ENCODE assay signal across 13 cellular contexts in the genomic region with DNA sequence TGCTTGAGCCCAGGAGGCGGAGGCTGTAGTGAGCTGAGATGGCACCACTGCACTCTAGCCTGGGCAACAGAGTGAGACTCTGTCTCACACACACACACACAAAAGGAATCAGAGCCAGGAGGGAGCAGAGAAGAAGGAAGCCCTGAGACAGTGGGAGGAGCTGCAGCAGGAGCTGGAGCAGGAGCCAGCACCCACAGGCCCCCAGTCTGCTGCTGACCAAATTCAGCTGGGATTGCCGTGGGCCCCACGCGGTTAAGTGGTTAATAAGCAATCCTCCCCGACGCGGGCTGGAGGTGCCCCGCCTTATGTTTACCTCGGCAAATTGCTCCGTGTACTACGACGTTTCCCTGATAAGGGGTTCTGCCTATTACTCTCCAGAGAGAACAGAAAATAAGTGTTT.
DNase-seq lines count a peak whose midpoint lies in the region; ATAC-seq and TF ChIP-seq lines count a peak whose summit lies in the region.
"Had no signal": no experiment of that assay in that cellular context is flagged by ENCODE, and none has a peak within 500 bp of the region (broad histone marks: within the 10 kb centered on the region; RNA-seq: fewer than 3 reads in every experiment).

No MANE protein-coding gene starts in this region.

- no peak overlapping the region for H3K23ac ChIP-seq in mesendoderm (ENCODE audit: low read length)

- H2BK120ac ChIP-seq in mesendoderm (ENCODE audit: low read depth, low read length) = no peak overlapping the region

- H3K4me1 ChIP-seq in right cardiac atrium (ENCODE audit: control insufficient read depth, insufficient read depth, low read length) = peaks cover 4% of the 10 kb centered on the region
- H3K4me1 ChIP-seq in mesendoderm (ENCODE audit: control insufficient read depth, low read depth, low read length) = no peaks in the 10 kb centered on the region

- 32% methylated on average over 12 of the region's 12 CpGs for WGBS in right cardiac atrium
- no CpG with 5 or more reads among the region's 12 CpGs for WGBS in mesendoderm (ENCODE audit: extremely low coverage, insufficient coverage, low lambda C conversion rate)

- no peak for TF ChIP-seq CTCF in astrocyte of the spinal cord (IDR thresholded peaks at IDR 0.05; ENCODE audit: low read depth, low read length)

- peak; percentile 15 to 22 for ATAC-seq in right cardiac atrium
- no peak for ATAC-seq in HG03135 (IDR thresholded peaks at IDR 0.05; ENCODE audit: unreplicated experiment)
- ATAC-seq: activated CD8-positive, alpha-beta memory T cell treated with anti-CD3 and anti-CD28 coated beads, Interleukin-2, amount 10 ng/mL, durations not matched to agents 7 days and 5 days had no signal

- no peaks in the 10 kb centered on the region for H3K27me3 ChIP-seq in right cardiac atrium (ENCODE audit: control insufficient read depth, insufficient read depth)
- H3K27me3 ChIP-seq in mesendoderm (ENCODE audit: insufficient read depth, low read length, poor library complexity) = no peaks in the 10 kb centered on the region

- H3K4me3 ChIP-seq in astrocyte of the spinal cord (ENCODE audit: low read depth, low read length) (no peak overlapping the region), right cardiac atrium (ENCODE audit: low read length) (no peak overlapping the region), mesendoderm (ENCODE audit: low read length) (no peak overlapping the region)

- DNase-seq in COLO668 (lab: John Stamatoyannopoulos, UW; ENCODE audit: unreplicated experiment) (peak; percentile 17), astrocyte of the spinal cord (ENCODE audit: low read depth, low spot score) (peak; percentile 25), right cardiac atrium (peak in 2 of 3 donors; percentile 57 to 72), renal cortical epithelial cell (ENCODE audit: low read depth) (peak; percentile 44), NCI-H524 (lab: John Stamatoyannopoulos, UW) (no peak), mesendoderm (no peak)
- DNase-seq in activated naive CD4-positive, alpha-beta T cell treated with Interleukin-2 at 50 U/mL for 16 hours = no peak
- DNase-seq: activated CD8-positive, alpha-beta memory T cell treated with anti-CD3 and anti-CD28 coated beads, Interleukin-2, amount 10 ng/mL, durations not matched to agents 7 days and 5 days; NCI-H1105 treated with DMSO at 0.1 percent for 48 hours; T-helper 2 cell; trophoblast cell had no signal

- H3K4me2 ChIP-seq in mesendoderm (ENCODE audit: low read length) = no peak overlapping the region

- no peak overlapping the region for H3K56ac ChIP-seq in mesendoderm (ENCODE audit: low read length)

- intact Hi-C loops in right cardiac atrium (cut with DNase I) = no loop called here

- in situ Hi-C loops in astrocyte of the spinal cord (cut with HindIII; ENCODE audit: low sequenced_read_pairs) = loop anchor here (25.0 kb wide), 1 partner anchor 101 kb away; no protein-coding TSS in a partner anchor

- H3K9ac ChIP-seq in mesendoderm (ENCODE audit: low read length) = no peak overlapping the region

- H4K5ac ChIP-seq in mesendoderm (ENCODE audit: low read length) = no peak overlapping the region

- H3K27ac ChIP-seq in right cardiac atrium (ENCODE audit: low read length) (no peak overlapping the region), mesendoderm (ENCODE audit: low read depth, low read length) (no peak overlapping the region)
- H3K27ac ChIP-seq: epithelial cell of prostate had no signal

- no peaks in the 10 kb centered on the region for H3K36me3 ChIP-seq in mesendoderm (ENCODE audit: control insufficient read depth, insufficient read depth, low read length)

- no peak overlapping the region for H3K18ac ChIP-seq in mesendoderm (ENCODE audit: low read length)

- no peak overlapping the region for H4K8ac ChIP-seq in mesendoderm (ENCODE audit: low read depth, low read length)

- H3K79me2 ChIP-seq in mesendoderm (ENCODE audit: control insufficient read depth, insufficient read depth, low read length) = no peaks in the 10 kb centered on the region

- H3K79me1 ChIP-seq in mesendoderm (ENCODE audit: low read length) = no peaks in the 10 kb centered on the region

- H2BK5ac ChIP-seq in mesendoderm (ENCODE audit: low read length) = no peak overlapping the region

- no peak overlapping the region for H2BK15ac ChIP-seq in mesendoderm (replicated peaks; ENCODE audit: low read depth)

- H2AK5ac ChIP-seq in mesendoderm (ENCODE audit: low read length) = no peak overlapping the region

- no peaks in the 10 kb centered on the region for H3K9me3 ChIP-seq in right cardiac atrium (ENCODE audit: control insufficient read depth, low read length)

- H3K4ac ChIP-seq in mesendoderm (ENCODE audit: low read depth, low read length) = no peak overlapping the region

Comparison
In these comparisons a context has a peak if more than half of its experiments do, and no peak if none do; other contexts are left out.
1. DNase-seq: peak in COLO668 (single experiment), astrocyte of the spinal cord (single experiment), right cardiac atrium (2 of 3) and renal cortical epithelial cell (single experiment); none in NCI-H524 (0 of 2), mesendoderm (single experiment) and activated naive CD4-positive, alpha-beta T cell treated with Interleukin-2 at 50 U/mL for 16 hours (single experiment).